Comparison of ENCODE assay signal across 13 cellular contexts in the genomic region with DNA sequence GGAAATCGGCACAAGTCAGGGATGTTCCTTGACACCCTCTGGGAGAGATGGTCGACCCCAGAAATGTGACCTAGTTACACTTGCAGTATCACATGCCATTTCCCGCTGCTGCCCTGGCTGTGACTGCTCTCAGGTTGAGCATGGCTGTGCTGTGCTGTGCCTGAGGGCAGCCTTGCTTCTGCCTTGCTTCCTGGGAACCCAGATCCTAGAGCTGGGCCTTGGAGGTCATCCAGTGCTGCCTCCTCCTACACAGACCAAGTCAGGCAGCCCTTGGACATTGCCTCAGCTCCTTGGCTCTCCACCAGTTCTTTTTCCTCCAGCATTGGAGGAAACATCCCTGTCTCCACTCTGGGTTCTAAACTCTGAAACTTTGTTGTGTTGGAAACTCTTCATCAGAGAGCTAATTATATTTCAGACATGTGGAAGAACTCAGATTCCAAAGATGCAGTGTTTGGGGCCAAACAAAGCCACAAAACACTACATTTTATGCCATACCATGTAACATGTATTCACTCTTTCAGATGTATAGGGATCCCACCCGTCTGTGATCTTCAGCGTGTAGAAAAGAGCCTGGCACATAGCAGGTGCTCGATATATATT. TPM values are rescaled to one million over a fixed set of nuclear protein-coding genes. Genes with fewer than 3 reads are reported as not detected.
DNase-seq lines count a peak whose midpoint lies in the region; ATAC-seq and TF ChIP-seq lines count a peak whose summit lies in the region.
"Had no signal": no experiment of that assay in that cellular context is flagged by ENCODE, and none has a peak within 500 bp of the region (broad histone marks: within the 10 kb centered on the region; RNA-seq: fewer than 3 reads in every experiment).

No MANE protein-coding gene starts in this region.

- no peak overlapping the region for H3K27ac Mint-ChIP-seq in WTC11
- H3K27ac Mint-ChIP-seq: CD4-positive, CD25-positive, alpha-beta regulatory T cell; T-helper 2 cell treated with Interferon-gamma antibody and Interleukin-4, amounts not matched to agents 5 μg/mL and 100 μg/mL, for 36 hours had no signal

- CTCF ChIA-PET in WTC11 (lab: Charles Lee) = no interaction called here

- intact Hi-C loops in colonic mucosa (cut with DNase I) (no loop called here), left colon (cut with DNase I, micrococcal nuclease) (loop anchor here in 1 of 2 donors (10.0 kb wide), 1 partner anchor 65 kb away; no protein-coding TSS in a partner anchor)

- no peak overlapping the region for H3K9ac ChIP-seq in colonic mucosa (ENCODE audit: low read depth in 2 of 2, low read length in 2 of 2)
- peak overlapping the region in 2 of 3 donors; percentile 19 to 34 for H3K9ac ChIP-seq in skeletal muscle tissue (ENCODE audit: low read depth in 1 of 3, low read length in 3 of 3)

- no peaks in the 10 kb centered on the region for H3K9me3 ChIP-seq in colonic mucosa
- no peaks in the 10 kb centered on the region for H3K9me3 ChIP-seq in skeletal muscle tissue (ENCODE audit: control insufficient read depth in 3 of 3, low read length in 3 of 3)
- H3K9me3 ChIP-seq: neutrophil had no signal

- TF ChIP-seq CTCF in colonic mucosa (IDR thresholded peaks at IDR 0.05) (no peak), WTC11 (IDR thresholded peaks at IDR 0.05) (no peak)

- H3K4me1 ChIP-seq in colonic mucosa = no peaks in the 10 kb centered on the region
- peaks cover 23 to 43% (median 28%) of the 10 kb centered on the region in 3 donors for H3K4me1 ChIP-seq in skeletal muscle tissue (ENCODE audit: control insufficient read depth in 3 of 3, insufficient read depth in 3 of 3, low read length in 3 of 3)

- peaks cover 7% of the 10 kb centered on the region for H3K36me3 Mint-ChIP-seq in WTC11
- H3K36me3 Mint-ChIP-seq: CD4-positive, CD25-positive, alpha-beta regulatory T cell had no signal

- DNase-seq in HCEC 1CT = peak; percentile 42
- DNase-seq in colonic mucosa = peak; percentile 59
- DNase-seq in left colon = peak; percentile 43 to 86
- DNase-seq in NOMO-1 treated with DMSO at 0.1 percent for 48 hours (lab: John Stamatoyannopoulos, UW; ENCODE audit: unreplicated experiment) = no peak
- DNase-seq in WTC11 (ENCODE audit: low spot score) = no peak
- DNase-seq in iPS-NIHi7 (ENCODE audit: extremely low spot score) = no peak
- DNase-seq: CD4-positive, CD25-positive, alpha-beta regulatory T cell; NK-92 treated with Interleukin-12 subunit alpha and Interleukin-12 subunit beta, amount 100 ng/mL, for 24 hours had no signal

- peaks cover 20% of the 10 kb centered on the region for H3K4me1 Mint-ChIP-seq in WTC11

- no peak overlapping the region for H3K4me3 ChIP-seq in colonic mucosa
- H3K4me3 ChIP-seq in skeletal muscle tissue (ENCODE audit: low read length in 3 of 3) = peak overlapping the region in 2 of 3 donors; percentile 30 to 41

- POLR2A ChIA-PET in WTC11 (lab: Charles Lee) = no interaction called here

- no peak overlapping the region for H3K4me3 Mint-ChIP-seq in WTC11
- H3K4me3 Mint-ChIP-seq: CD4-positive, CD25-positive, alpha-beta regulatory T cell; T-helper 2 cell treated with Interferon-gamma antibody and Interleukin-4, amounts not matched to agents 5 μg/mL and 100 μg/mL, for 36 hours had no signal

- H3K9me3 Mint-ChIP-seq in WTC11 = no peaks in the 10 kb centered on the region
- H3K9me3 Mint-ChIP-seq: T-helper 2 cell treated with Interferon-gamma antibody and Interleukin-4, amounts not matched to agents 5 μg/mL and 100 μg/mL, for 36 hours had no signal

- ATAC-seq in left colon = peak; percentile 33
- ATAC-seq in WTC11 = no peak
- ATAC-seq in HG03442 (IDR thresholded peaks at IDR 0.05; ENCODE audit: unreplicated experiment) = no peak

- no peaks in the 10 kb centered on the region for H3K36me3 ChIP-seq in colonic mucosa
- peaks cover 0 to 2% (median 0%) of the 10 kb centered on the region in 3 donors for H3K36me3 ChIP-seq in skeletal muscle tissue (ENCODE audit: control insufficient read depth in 3 of 3, insufficient read depth in 3 of 3, low read length in 3 of 3)
- H3K36me3 ChIP-seq: brain microvascular endothelial cell, neutrophil had no signal

- H3K27ac ChIP-seq in colonic mucosa (peak overlapping the region; percentile 25), skeletal muscle tissue (ENCODE audit: low read depth, low read length) (peak overlapping the region; percentile 75)
- H3K27ac ChIP-seq: brain microvascular endothelial cell, neutrophil had no signal

- peaks cover 9% of the 10 kb centered on the region for H3K27me3 Mint-ChIP-seq in WTC11 (ENCODE audit: low read depth)

- H3K27me3 ChIP-seq in colonic mucosa = peaks cover 1% of the 10 kb centered on the region
- H3K27me3 ChIP-seq in skeletal muscle tissue (ENCODE audit: control insufficient read depth in 3 of 3, insufficient read depth in 3 of 3, low read length in 3 of 3) = peaks cover 0 to 2% (median 0%) of the 10 kb centered on the region in 3 donors
- H3K27me3 ChIP-seq: brain microvascular endothelial cell had no signal

TF ChIP-seq in WTC11, 78 proteins besides CTCF, POLR2A, EP300 and RAD21:
- TF ChIP-seq RELA (CRISPR knock-in tag; IDR thresholded peaks at IDR 0.05; ENCODE audit: borderline replicate concordance) (no peak), CREM (CRISPR knock-in tag; IDR thresholded peaks at IDR 0.05) (no peak), NR1H2 (CRISPR knock-in tag; IDR thresholded peaks at IDR 0.05) (no peak), KAT7 (CRISPR knock-in tag; IDR thresholded peaks at IDR 0.05; ENCODE audit: borderline replicate concordance) (no peak), ZNF263 (CRISPR knock-in tag; IDR thresholded peaks at IDR 0.05; ENCODE audit: low read depth) (no peak)
- TF ChIP-seq, protein P1, sequence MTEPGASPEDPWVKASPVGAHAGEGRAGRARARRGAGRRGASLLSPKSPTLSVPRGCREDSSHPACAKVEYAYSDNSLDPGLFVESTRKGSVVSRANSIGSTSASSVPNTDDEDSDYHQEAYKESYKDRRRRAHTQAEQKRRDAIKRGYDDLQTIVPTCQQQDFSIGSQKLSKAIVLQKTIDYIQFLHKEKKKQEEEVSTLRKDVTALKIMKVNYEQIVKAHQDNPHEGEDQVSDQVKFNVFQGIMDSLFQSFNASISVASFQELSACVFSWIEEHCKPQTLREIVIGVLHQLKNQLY (CRISPR knock-in tag; IDR thresholded peaks at IDR 0.05) = no peak

RNA-seq across cellular contexts. Expression of a gene that starts 6.1 kb away (rescaled TPM):
- total RNA-seq in colonic mucosa (1 to 10 TPM; 2.3 to 7.0 TPM), left colon (10 to 100 TPM in 1 of 2 donors, 1 to 10 TPM in 1; 4.6 to 12.7 TPM), skeletal muscle tissue (11.0 TPM), WTC11 (2021) (6.0 to 6.3 TPM (median 6.3 TPM) in 3 replicates)

Comparison
In these comparisons a context has a peak if more than half of its experiments do, and no peak if none do; other contexts are left out.
1. DNase-seq: peak in HCEC 1CT (single experiment), colonic mucosa (single experiment) and left colon (2 of 2); none in NOMO-1 treated with DMSO at 0.1 percent for 48 hours (single experiment), WTC11 (single experiment) and iPS-NIHi7 (single experiment).
2. H3K9ac ChIP-seq: peak in skeletal muscle tissue (2 of 3); none in colonic mucosa (0 of 2).